Comparison of ENCODE assay signal across 10 cellular contexts in the genomic region with DNA sequence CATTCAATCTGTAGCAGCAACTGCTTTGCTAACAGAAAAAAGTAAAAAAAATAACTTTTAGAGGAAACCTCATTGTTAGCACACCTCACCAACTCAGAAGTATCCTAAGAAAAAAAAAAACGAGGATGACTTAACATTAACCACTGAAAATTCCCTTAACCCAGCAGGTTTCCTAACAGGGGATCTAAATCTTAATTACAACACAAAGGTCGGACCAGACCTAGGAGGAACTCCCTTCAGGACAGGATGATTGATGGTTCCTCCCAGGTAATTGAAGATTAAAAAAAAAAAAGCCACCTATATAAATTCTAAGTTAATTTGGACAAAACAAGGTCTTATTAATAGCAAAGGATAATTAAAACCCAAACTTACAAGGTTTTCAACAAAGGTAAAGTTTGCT. TPM values are rescaled to one million over a fixed set of nuclear protein-coding genes. Genes with fewer than 3 reads are reported as not detected.
DNase-seq lines count a peak whose midpoint lies in the region; FAIRE-seq and TF ChIP-seq lines count a peak whose summit lies in the region.
"Not testable (repeated sequence)": the region's sequence is repeated elsewhere in the genome, so short reads cannot be mapped to it uniquely, and the experiment has no call there.
"Had no signal": no experiment of that assay in that cellular context is flagged by ENCODE, and none has a peak within 500 bp of the region (broad histone marks: within the 10 kb centered on the region; RNA-seq: fewer than 3 reads in every experiment).

No MANE protein-coding gene starts in this region.

- not testable (repeated sequence) for H3K9ac ChIP-seq in colonic mucosa (ENCODE audit: low read depth in 2 of 2, low read length in 2 of 2)

- H3K27ac ChIP-seq in colonic mucosa: peak overlapping the region; percentile 41
- not testable (repeated sequence) for H3K27ac ChIP-seq in small intestine (ENCODE audit: low read depth in 1 of 2, low read length in 1 of 2)

- FAIRE-seq in islet of Langerhans (lab: Jason Lieb, UNC): peak; percentile 83
- FAIRE-seq in small intestine (lab: Jason Lieb, UNC): not testable (repeated sequence)

- H3K36me3 ChIP-seq in colonic mucosa; small intestine (ENCODE audit: control insufficient read depth in 2 of 2, insufficient read depth in 2 of 2, low read length in 2 of 2): not testable (repeated sequence)

- H3K4me1 ChIP-seq in colonic mucosa; small intestine (ENCODE audit: control insufficient read depth in 2 of 2, insufficient read depth in 1 of 2, low read depth in 1 of 2, low read length in 1 of 2): not testable (repeated sequence)

- H3K4me3 ChIP-seq in colonic mucosa; small intestine (ENCODE audit: low read depth in 1 of 2, low read length in 2 of 2): not testable (repeated sequence)

- intact Hi-C loops in colonic mucosa (cut with DNase I): not testable (repeated sequence)

- not testable (repeated sequence) for TF ChIP-seq CTCF in colonic mucosa (IDR thresholded peaks at IDR 0.05)

- not testable (repeated sequence) for H3K27me3 ChIP-seq in colonic mucosa; small intestine (ENCODE audit: control insufficient read depth in 2 of 2, insufficient read depth in 2 of 2, low read length in 2 of 2)

- DNase-seq in ELF-1 (ENCODE audit: low read depth, low spot score) (peak; percentile 51), left kidney (ENCODE audit: low read depth, low spot score) (peak; percentile 52), small intestine (peak; percentile 55)
- DNase-seq in colonic mucosa: not testable (repeated sequence)

- WGBS in small intestine, 3 donors: 18 to 39% (median 26%) methylated on average over 2 of the region's 2 CpGs

- not testable (repeated sequence) for H3K9me3 ChIP-seq in colonic mucosa; small intestine (ENCODE audit: control insufficient read depth, low read depth)

RNA-seq across cellular contexts. Expression of a gene that starts 12.9 kb away (rescaled TPM):
- total RNA-seq in colonic mucosa: 10 to 100 TPM in 1 of 2 donors, 1 to 10 TPM in 1; 8.1 to 23.5 TPM
- polyA plus RNA-seq in small intestine: 1 to 10 TPM in 2 of 3 donors, under 1 TPM in 1; 0.67 to 3.0 (median 1.1) TPM
- total RNA-seq: CD4-positive, alpha-beta memory T cell; CD4-positive, CD25-positive, alpha-beta regulatory T cell; CD8-positive, alpha-beta memory T cell; G401; GM12878 had no signal
- polyA plus RNA-seq: CD4-positive, alpha-beta memory T cell; CD4-positive, CD25-positive, alpha-beta regulatory T cell; CD8-positive, alpha-beta memory T cell had no signal
